8 cellular contexts compared by ENCODE assay signal in genomic region chr12:6535960-6536847, GRCh38. TPM values are rescaled to one million over a fixed set of nuclear protein-coding genes. Genes with fewer than 3 reads are reported as not detected.
DNase-seq lines count a peak whose midpoint lies in the region; ATAC-seq and TF ChIP-seq lines count a peak whose summit lies in the region.

No MANE protein-coding gene starts in this region.

- peak overlapping the region; percentile 96 to 99 for H3K27ac Mint-ChIP-seq in activated naive CD4-positive, alpha-beta T cell treated with anti-CD3 and anti-CD28 coated beads, Interleukin-2, amount 50 U/mL, for 72 hours

- H3K27me3 ChIP-seq in kidney epithelial cell (ENCODE audit: control insufficient read depth, insufficient read depth, low read length) (no peaks in the 10 kb centered on the region), thymus (ENCODE audit: control insufficient read depth, insufficient read depth) (no peaks in the 10 kb centered on the region)

- no peaks in the 10 kb centered on the region for H3K9me3 Mint-ChIP-seq in activated naive CD4-positive, alpha-beta T cell treated with anti-CD3 and anti-CD28 coated beads, Interleukin-2, amount 50 U/mL, for 72 hours

- DNase-seq in activated effector memory CD4-positive, alpha-beta T cell treated with Interleukin-2 at 50 U/mL for 16 hours: peak; percentile 9
- DNase-seq in activated effector memory CD4-positive, alpha-beta T cell treated with anti-CD3 and anti-CD28 coated beads, Interleukin-2, amount 50 U/mL, for 16 hours: no peak
- DNase-seq in activated naive CD4-positive, alpha-beta T cell treated with anti-CD3 and anti-CD28 coated beads, Interleukin-2, amount 50 U/mL, for 72 hours (ENCODE audit: low spot score in 2 of 2): no peak
- DNase-seq in kidney epithelial cell (ENCODE audit: low read depth) (no peak), T1000 (lab: John Stamatoyannopoulos, UW) (no peak), COLO829 (ENCODE audit: low spot score) (no peak)

- peak overlapping the region; percentile 98 for H3K27ac ChIP-seq in thymus (ENCODE audit: low read depth)

- peaks cover 51 to 61% of the 10 kb centered on the region in 2 donors for H3K36me3 Mint-ChIP-seq in activated naive CD4-positive, alpha-beta T cell treated with anti-CD3 and anti-CD28 coated beads, Interleukin-2, amount 50 U/mL, for 72 hours

- H3K4me3 ChIP-seq in kidney epithelial cell (ENCODE audit: low read depth, low read length) (peak overlapping the region; percentile 65), thymus (ENCODE audit: low read length) (peak overlapping the region; percentile 93)

- H3K4me1 ChIP-seq in thymus (ENCODE audit: control insufficient read depth, insufficient read depth, low read length): peaks cover 33% of the 10 kb centered on the region

- no peak for ATAC-seq in activated naive CD4-positive, alpha-beta T cell treated with anti-CD3 and anti-CD28 coated beads, Interleukin-2, amount 50 U/mL, for 72 hours
- ATAC-seq in HG03378 (IDR thresholded peaks at IDR 0.05; ENCODE audit: unreplicated experiment): no peak

- H3K36me3 ChIP-seq in kidney epithelial cell (ENCODE audit: control insufficient read depth, insufficient read depth, low read length) (peaks cover 10% of the 10 kb centered on the region), thymus (ENCODE audit: control insufficient read depth, insufficient read depth) (peaks cover 34% of the 10 kb centered on the region)

- H3K9me3 ChIP-seq in thymus (ENCODE audit: control insufficient read depth): no peaks in the 10 kb centered on the region

- no peak for TF ChIP-seq CTCF in kidney epithelial cell (IDR thresholded peaks at IDR 0.05; ENCODE audit: insufficient read depth, low read length, poor library complexity, severe bottlenecking)

- 74% methylated on average over 10 of the region's 10 CpGs for WGBS in thymus

RNA-seq across cellular contexts. Expression of gene GAPDH, which starts 1.9 kb away (rescaled TPM):
- 1,000 to 10,000 TPM; 5,900 to 8,209 TPM for total RNA-seq in activated naive CD4-positive, alpha-beta T cell treated with anti-CD3 and anti-CD28 coated beads, Interleukin-2, amount 50 U/mL, for 72 hours
- 3,951 and 4,700 TPM in 2 replicates for total RNA-seq in kidney epithelial cell
- polyA plus RNA-seq in thymus: 1,220 TPM

RNA-seq across cellular contexts. Expression of gene IFFO1, which starts 19.6 kb away (rescaled TPM):
- 10 to 100 TPM; 10.3 to 16.4 TPM for total RNA-seq in activated naive CD4-positive, alpha-beta T cell treated with anti-CD3 and anti-CD28 coated beads, Interleukin-2, amount 50 U/mL, for 72 hours
- 9.9 and 12.4 TPM in 2 replicates for total RNA-seq in kidney epithelial cell
- polyA plus RNA-seq in thymus: 52.0 TPM

RNA-seq across cellular contexts. Expression of gene NOP2, which starts 31.9 kb away (rescaled TPM):
- 10 to 100 TPM; 78.8 to 79.8 TPM for total RNA-seq in activated naive CD4-positive, alpha-beta T cell treated with anti-CD3 and anti-CD28 coated beads, Interleukin-2, amount 50 U/mL, for 72 hours
- total RNA-seq in kidney epithelial cell: 52.4 and 62.2 TPM in 2 replicates
- 45.5 TPM for polyA plus RNA-seq in thymus

RNA-seq across cellular contexts. Expression of gene NCAPD2, which starts 42.3 kb away (rescaled TPM):
- total RNA-seq in activated naive CD4-positive, alpha-beta T cell treated with anti-CD3 and anti-CD28 coated beads, Interleukin-2, amount 50 U/mL, for 72 hours: 100 to 1,000 TPM; 208 to 276 TPM
- 62.3 and 98.0 TPM in 2 replicates for total RNA-seq in kidney epithelial cell
- polyA plus RNA-seq in thymus: 18.8 TPM

RNA-seq across cellular contexts. Expression of gene MRPL51, which starts 43.1 kb away (rescaled TPM):
- total RNA-seq in activated naive CD4-positive, alpha-beta T cell treated with anti-CD3 and anti-CD28 coated beads, Interleukin-2, amount 50 U/mL, for 72 hours: 100 to 1,000 TPM; 305 to 440 TPM
- 63.7 and 78.3 TPM in 2 replicates for total RNA-seq in kidney epithelial cell
- polyA plus RNA-seq in thymus: 136 TPM
